ENCODE assay signal across 24 cellular contexts in the genomic region with DNA sequence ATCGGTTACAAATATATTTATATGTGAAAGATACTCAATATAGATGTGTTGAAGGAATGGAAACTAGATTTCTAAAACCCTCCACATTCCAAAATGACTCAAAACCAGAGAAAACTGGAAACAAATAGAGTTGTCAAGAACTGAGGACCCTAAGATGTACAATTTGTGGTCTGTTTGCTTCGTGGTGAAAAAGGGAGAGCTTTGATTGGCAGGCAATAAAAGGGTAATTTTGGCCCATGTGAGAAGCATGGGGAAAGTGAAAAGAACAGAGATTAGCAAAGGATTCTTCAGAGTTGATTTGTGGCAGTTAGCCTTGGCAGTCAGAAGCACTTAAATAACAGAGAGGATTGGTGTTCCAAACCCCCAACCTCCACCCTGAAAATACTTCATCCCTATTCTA. TPM values are rescaled to one million over a fixed set of nuclear protein-coding genes. Genes with fewer than 3 reads are reported as not detected.
"Had no signal": no experiment of that assay in that cellular context is flagged by ENCODE, and none has a peak within 500 bp of the region (broad histone marks: within the 10 kb centered on the region; RNA-seq: fewer than 3 reads in every experiment).

No MANE protein-coding gene starts in this region.

- H3K4me1 ChIP-seq: right atrium auricular region, right lobe of liver, stomach, testis, thyroid gland, transverse colon, upper lobe of left lung, vagina had no signal

- H3K27ac ChIP-seq: left ventricle myocardium inferior, ovary, right atrium auricular region, right lobe of liver, skin epidermis, stomach, testis, thyroid gland, transverse colon, upper lobe of left lung, vagina had no signal

- ATAC-seq: natural killer cell; right lobe of liver; stimulated activated naive B cell treated with anti-CD40 and anti-IgM and Interleukin-4, amounts not matched to agents 10 μg/mL and 1 μg/mL and 100 μg/mL, for 72 hours; stimulated activated naive CD8-positive, alpha-beta T cell treated with anti-CD3 and anti-CD28 coated beads, Interleukin-15, Interleukin-2, amounts not matched to agents 100 U/mL and 50 U/mL, for 24 hours had no signal

- DNase-seq: islet precursor cell; left ventricle myocardium inferior; mesendoderm; naive B cell; natural killer cell; nephron progenitor cell; ovary; right lobe of liver; stimulated activated CD4-positive, alpha-beta T cell treated with anti-CD3 and anti-CD28 coated beads, Interleukin-12 subunit alpha, Interleukin-12 subunit beta, amount 100 ng/mL, for 4 hours; stimulated activated CD4-positive, alpha-beta T cell treated with anti-CD3 and anti-CD28 coated beads, Interleukin-15, amount 100 ng/mL, for 24 hours; stimulated activated CD4-positive, alpha-beta T cell treated with anti-CD3 and anti-CD28 coated beads, Interleukin-2, amount 100 ng/mL, for 24 hours; stimulated activated CD4-positive, alpha-beta T cell treated with anti-CD3 and anti-CD28 coated beads, Interleukin-4, amount 100 ng/mL, for 1 hour; stimulated activated naive B cell treated with anti-CD40 and anti-IgM and Interleukin-4, amounts not matched to agents 10 μg/mL and 1 μg/mL and 100 μg/mL, for 72 hours; stimulated activated naive CD8-positive, alpha-beta T cell treated with anti-CD3 and anti-CD28 coated beads, Interleukin-15, Interleukin-2, amounts not matched to agents 100 U/mL and 50 U/mL, for 24 hours; stomach; testis; thyroid gland; transverse colon; upper lobe of left lung had no signal

- H3K36me3 ChIP-seq: ovary, right lobe of liver, thyroid gland, transverse colon, upper lobe of left lung, vagina had no signal

- H3K9me3 ChIP-seq: ovary, right lobe of liver, testis, thyroid gland, transverse colon, upper lobe of left lung, vagina had no signal

- H3K27me3 ChIP-seq: ovary, right atrium auricular region, right lobe of liver, stomach, testis, thyroid gland, transverse colon, upper lobe of left lung, vagina had no signal

- H3K4me3 ChIP-seq: left ventricle myocardium inferior, lung, ovary, right atrium auricular region, right lobe of liver, skin epidermis, stomach, testis, thyroid gland, transverse colon, upper lobe of left lung, vagina had no signal

RNA-seq across cellular contexts. Expression of a gene that starts 37.1 kb away (rescaled TPM):
- total RNA-seq: left ventricle myocardium inferior, mononuclear cell, natural killer cell, right lobe of liver had no signal
